14 cellular contexts compared by ENCODE assay signal in the genomic region with DNA sequence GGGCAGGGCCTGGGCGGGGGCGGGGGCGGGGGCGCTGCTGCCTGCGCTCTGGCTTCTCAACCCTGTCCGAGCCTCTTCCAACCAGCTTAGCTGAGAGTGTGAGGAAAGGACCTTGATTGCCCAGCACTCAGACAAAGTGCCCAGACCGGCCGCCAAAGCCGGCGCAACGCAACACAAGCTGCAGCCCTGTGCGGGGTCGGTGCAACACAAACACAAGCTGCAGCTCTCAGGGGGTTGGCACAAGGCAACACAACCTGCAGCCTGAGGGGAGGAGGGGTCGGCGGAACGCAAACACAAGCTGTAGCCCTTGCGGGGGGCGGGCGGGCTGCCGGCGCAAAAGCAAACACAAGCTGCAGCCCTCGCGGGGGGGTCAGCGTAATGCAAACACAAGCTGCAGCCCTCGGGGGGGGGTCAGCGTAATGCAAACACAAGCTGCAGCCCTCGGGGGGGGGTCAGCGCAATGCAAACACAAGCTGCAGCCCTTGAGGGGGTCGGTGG.
DNase-seq lines count a peak whose midpoint lies in the region; ATAC-seq and TF ChIP-seq lines count a peak whose summit lies in the region.
"Had no signal": no experiment of that assay in that cellular context is flagged by ENCODE, and none has a peak within 500 bp of the region (broad histone marks: within the 10 kb centered on the region; RNA-seq: fewer than 3 reads in every experiment).

No MANE protein-coding gene starts in this region.

- H3K27ac ChIP-seq in WERI-Rb-1 = no peak overlapping the region

- H3K4me3 ChIP-seq in WERI-Rb-1 (ENCODE audit: low read depth, low read length) = no peak overlapping the region

- no peak for TF ChIP-seq CTCF in WERI-Rb-1 (IDR thresholded peaks at IDR 0.05; ENCODE audit: low read depth, low read length)

- DNase-seq in COR-L47 (lab: John Stamatoyannopoulos, UW) (peak; percentile 74), NCI-H146 (lab: John Stamatoyannopoulos, UW) (peak; percentile 90), WERI-Rb-1 (peak; percentile 15), medulla oblongata (ENCODE audit: extremely low spot score) (peak; percentile 28), GDM1 (lab: John Stamatoyannopoulos, UW) (no peak), KBM-7 (no peak)
- DNase-seq: activated CD4-positive, alpha-beta T cell treated with anti-CD3 and anti-CD28 coated beads, Interleukin-2, amount 50 U/mL, for 4 hours; amniotic stem cell; dorsolateral prefrontal cortex; left cardiac atrium; NCI-H524 treated with DMSO at 0.1 percent for 48 hours; T1000 had no signal

- ATAC-seq in GM18867 (IDR thresholded peaks at IDR 0.05; ENCODE audit: unreplicated experiment) (no peak), HG03045 (IDR thresholded peaks at IDR 0.05; ENCODE audit: unreplicated experiment) (no peak)
- ATAC-seq: left cardiac atrium had no signal

- no peaks in the 10 kb centered on the region for H3K27me3 ChIP-seq in WERI-Rb-1 (ENCODE audit: insufficient read depth, low read depth, severe bottlenecking)
- H3K27me3 ChIP-seq: dorsolateral prefrontal cortex had no signal

- in situ Hi-C loops in KBM-7 (cut with MboI; ENCODE audit: low pct_unique_long_range_greater_than_20kb, low sequenced_read_pairs) = no loop called here

- H3K36me3 ChIP-seq in WERI-Rb-1 = peaks cover 9% of the 10 kb centered on the region

- H3K9me3 ChIP-seq in WERI-Rb-1 (ENCODE audit: severe bottlenecking) = no peaks in the 10 kb centered on the region

Comparison
In these comparisons a context has a peak if more than half of its experiments do, and no peak if none do; other contexts are left out.
1. DNase-seq: peak in COR-L47 (single experiment), NCI-H146 (single experiment), WERI-Rb-1 (single experiment) and medulla oblongata (single experiment); none in GDM1 (single experiment) and KBM-7 (single experiment).